ENCODE assay signal across 16 cellular contexts in genomic region chr11:111697910-111698309, GRCh38.
A peak's percentile ranks its signal among the peaks of the same experiment; 100 is the strongest.
DNase-seq lines count a peak whose midpoint lies in the region; ATAC-seq and TF ChIP-seq lines count a peak whose summit lies in the region.
"Had no signal": no experiment of that assay in that cellular context is flagged by ENCODE, and none has a peak within 500 bp of the region (broad histone marks: within the 10 kb centered on the region; RNA-seq: fewer than 3 reads in every experiment).

No MANE protein-coding gene starts in this region.

- H3K4me3 Mint-ChIP-seq in stimulated activated effector memory CD8-positive, alpha-beta T cell treated with anti-CD3 and anti-CD28 coated beads, Interleukin-12 subunit alpha, Interleukin-12 subunit beta, amount 100 ng/mL, for 72 hours, result no peak overlapping the region
- H3K4me3 Mint-ChIP-seq: activated naive CD8-positive, alpha-beta T cell treated with anti-CD3 and anti-CD28 coated beads, Interleukin-2, amount 10 ng/mL, durations not matched to agents 7 days and 5 days; immature natural killer cell had no signal

- H3K27ac Mint-ChIP-seq in stimulated activated effector memory CD8-positive, alpha-beta T cell treated with anti-CD3 and anti-CD28 coated beads, Interleukin-12 subunit alpha, Interleukin-12 subunit beta, amount 100 ng/mL, for 72 hours, result peak overlapping the region; percentile 40
- H3K27ac Mint-ChIP-seq: activated naive CD8-positive, alpha-beta T cell treated with anti-CD3 and anti-CD28 coated beads, Interleukin-2, amount 10 ng/mL, durations not matched to agents 7 days and 5 days; immature natural killer cell had no signal

- peaks cover 12% of the 10 kb centered on the region for H3K4me1 Mint-ChIP-seq in stimulated activated effector memory CD8-positive, alpha-beta T cell treated with anti-CD3 and anti-CD28 coated beads, Interleukin-12 subunit alpha, Interleukin-12 subunit beta, amount 100 ng/mL, for 72 hours
- H3K4me1 Mint-ChIP-seq: activated naive CD8-positive, alpha-beta T cell treated with anti-CD3 and anti-CD28 coated beads, Interleukin-2, amount 10 ng/mL, durations not matched to agents 7 days and 5 days had no signal

- ATAC-seq in GM19023 (IDR thresholded peaks at IDR 0.05; ENCODE audit: unreplicated experiment) (peak; percentile 48), HG02610 (IDR thresholded peaks at IDR 0.05; ENCODE audit: unreplicated experiment) (peak; percentile 63), HG03565 (IDR thresholded peaks at IDR 0.05; ENCODE audit: unreplicated experiment) (peak; percentile 48), GM18520 (IDR thresholded peaks at IDR 0.05; ENCODE audit: unreplicated experiment) (no peak), SK-N-SH treated with all-trans-retinoic acid at 6 μM for 48 hours (no peak)
- ATAC-seq in stimulated activated effector memory CD8-positive, alpha-beta T cell treated with anti-CD3 and anti-CD28 coated beads, Interleukin-12 subunit alpha, Interleukin-12 subunit beta, amount 100 ng/mL, for 72 hours, result no peak

- DNase-seq in stimulated activated effector memory CD8-positive, alpha-beta T cell treated with anti-CD3 and anti-CD28 coated beads, Interleukin-12 subunit alpha, Interleukin-12 subunit beta, amount 100 ng/mL, for 72 hours (ENCODE audit: low spot score in 2 of 2), result no peak
- no peak for DNase-seq in NCI-H82 treated with DMSO at 0.1 percent for 48 hours (lab: John Stamatoyannopoulos, UW; ENCODE audit: unreplicated experiment)
- DNase-seq: activated naive CD8-positive, alpha-beta T cell treated with anti-CD3 and anti-CD28 coated beads, Interleukin-2, amount 10 ng/mL, durations not matched to agents 7 days and 5 days; colonic mucosa; GOT3; immature natural killer cell; NCI-H1105; NCI-H510A treated with DMSO at 0.1 percent for 48 hours; retina; substantia nigra; T1000 had no signal

- peaks cover 7% of the 10 kb centered on the region for H3K36me3 Mint-ChIP-seq in stimulated activated effector memory CD8-positive, alpha-beta T cell treated with anti-CD3 and anti-CD28 coated beads, Interleukin-12 subunit alpha, Interleukin-12 subunit beta, amount 100 ng/mL, for 72 hours
- H3K36me3 Mint-ChIP-seq: activated naive CD8-positive, alpha-beta T cell treated with anti-CD3 and anti-CD28 coated beads, Interleukin-2, amount 10 ng/mL, durations not matched to agents 7 days and 5 days had no signal

- no peaks in the 10 kb centered on the region for H3K9me3 Mint-ChIP-seq in stimulated activated effector memory CD8-positive, alpha-beta T cell treated with anti-CD3 and anti-CD28 coated beads, Interleukin-12 subunit alpha, Interleukin-12 subunit beta, amount 100 ng/mL, for 72 hours
- H3K9me3 Mint-ChIP-seq: activated naive CD8-positive, alpha-beta T cell treated with anti-CD3 and anti-CD28 coated beads, Interleukin-2, amount 10 ng/mL, durations not matched to agents 7 days and 5 days; immature natural killer cell had no signal

TF ChIP-seq in SK-N-SH treated with all-trans-retinoic acid at 6 μM for 48 hours, 23 proteins besides CTCF, POLR2A, EP300 and RAD21:
- TF ChIP-seq OSR1 (CRISPR knock-in tag; IDR thresholded peaks at IDR 0.05), result no peak
- TF ChIP-seq CREB5 (CRISPR knock-in tag; IDR thresholded peaks at IDR 0.05; ENCODE audit: low read depth), result no peak
- no peak for TF ChIP-seq RARB (CRISPR knock-in tag; IDR thresholded peaks at IDR 0.05)
- TF ChIP-seq TCF4 (CRISPR knock-in tag; IDR thresholded peaks at IDR 0.05; ENCODE audit: borderline replicate concordance), result no peak
- TF ChIP-seq BACH2 (CRISPR knock-in tag; IDR thresholded peaks at IDR 0.05; ENCODE audit: borderline replicate concordance), result no peak
- TF ChIP-seq CSRNP3 (CRISPR knock-in tag; IDR thresholded peaks at IDR 0.05), result no peak
- TF ChIP-seq SNAI2 (CRISPR knock-in tag; IDR thresholded peaks at IDR 0.05), result no peak
- no peak for TF ChIP-seq PATZ1 (CRISPR knock-in tag; IDR thresholded peaks at IDR 0.05; ENCODE audit: borderline replicate concordance)
- no peak for TF ChIP-seq ARNTL (CRISPR knock-in tag; IDR thresholded peaks at IDR 0.05; ENCODE audit: borderline replicate concordance, low read depth)
- no peak for TF ChIP-seq TSHZ2 (CRISPR knock-in tag; IDR thresholded peaks at IDR 0.05)
- TF ChIP-seq ISL1 (CRISPR knock-in tag; IDR thresholded peaks at IDR 0.05), result no peak
- TF ChIP-seq PPARA (CRISPR knock-in tag; IDR thresholded peaks at IDR 0.05; ENCODE audit: borderline replicate concordance), result no peak
- no peak for TF ChIP-seq ESRRG (CRISPR knock-in tag; IDR thresholded peaks at IDR 0.05)
- no peak for TF ChIP-seq ZNF565 (CRISPR knock-in tag; conservative IDR thresholded peaks at IDR 0.05; ENCODE audit: low read depth)
- TF ChIP-seq ZNF8 (CRISPR knock-in tag; IDR thresholded peaks at IDR 0.05), result no peak

Comparison
In these comparisons a context has a peak if more than half of its experiments do, and no peak if none do; other contexts are left out.
1. ATAC-seq: peak in GM19023 (single experiment), HG02610 (single experiment) and HG03565 (single experiment); none in stimulated activated effector memory CD8-positive, alpha-beta T cell treated with anti-CD3 and anti-CD28 coated beads, Interleukin-12 subunit alpha, Interleukin-12 subunit beta, amount 100 ng/mL, for 72 hours (single experiment), GM18520 (single experiment) and SK-N-SH treated with all-trans-retinoic acid at 6 μM for 48 hours (single experiment).